ENCODE assay signal across 17 cellular contexts in the genomic region with DNA sequence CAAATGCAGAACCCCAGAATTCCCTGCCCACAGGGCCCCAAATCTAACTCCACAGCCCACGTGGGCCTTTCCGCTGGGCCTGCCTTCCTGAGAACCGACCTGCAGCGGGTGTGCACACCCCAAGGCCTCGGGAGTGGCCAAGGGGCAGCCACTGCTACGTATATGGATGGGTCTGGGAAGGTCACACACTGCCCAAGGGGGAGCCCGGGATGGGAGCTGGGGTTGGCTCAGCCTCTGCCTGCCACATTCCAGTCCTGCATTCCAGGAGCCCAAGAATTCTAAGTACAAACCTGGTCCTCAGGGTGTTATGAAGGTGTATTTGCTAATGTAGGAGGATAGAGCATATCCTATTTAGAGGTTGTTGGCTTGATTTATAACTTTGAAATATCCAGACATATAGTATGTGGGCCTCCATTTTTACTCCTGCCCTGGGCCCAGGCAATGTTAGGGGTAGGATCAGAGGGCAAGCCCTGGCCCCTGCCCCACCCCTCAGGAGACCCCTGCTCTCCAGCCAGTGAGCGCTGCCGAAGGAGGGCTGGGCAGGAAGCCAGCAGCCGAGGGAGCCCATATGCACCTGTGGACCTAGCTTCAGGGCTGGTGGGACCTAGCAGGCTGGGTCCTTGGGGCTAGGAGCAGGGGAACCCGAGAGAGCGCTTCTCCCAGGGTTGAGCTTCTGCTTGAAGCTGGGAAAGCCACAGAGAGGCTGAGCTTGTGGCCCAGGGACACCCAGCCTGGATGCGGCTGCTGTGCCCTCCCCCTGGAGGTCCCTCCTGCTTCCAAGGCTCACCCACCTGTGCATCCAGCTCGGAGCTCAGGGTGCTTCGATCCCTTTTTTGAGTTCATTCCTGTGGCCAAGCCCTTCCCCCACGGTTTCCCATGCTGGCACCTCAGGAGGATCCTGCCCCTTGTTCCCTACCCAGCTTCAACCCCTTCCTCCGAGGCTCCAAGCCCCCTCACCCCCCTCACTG. TPM values are rescaled to one million over a fixed set of nuclear protein-coding genes. Genes with fewer than 3 reads are reported as not detected.
DNase-seq lines count a peak whose midpoint lies in the region; ATAC-seq, FAIRE-seq and TF ChIP-seq lines count a peak whose summit lies in the region.
"Had no signal": no experiment of that assay in that cellular context is flagged by ENCODE, and none has a peak within 500 bp of the region (broad histone marks: within the 10 kb centered on the region; RNA-seq: fewer than 3 reads in every experiment).

No MANE protein-coding gene starts in this region.

- ATAC-seq in GM12878 (no peak), GM18870 (IDR thresholded peaks at IDR 0.05; ENCODE audit: unreplicated experiment) (no peak), GM18517 (IDR thresholded peaks at IDR 0.05; ENCODE audit: unreplicated experiment) (no peak), GM18511 (IDR thresholded peaks at IDR 0.05; ENCODE audit: unreplicated experiment) (no peak)
- ATAC-seq: psoas muscle, T-helper 17 cell had no signal

- H4K8ac ChIP-seq in mesenchymal stem cell (ENCODE audit: low read length), result no peak overlapping the region

- intact Hi-C loops in GM12878 (cut with micrococcal nuclease; ENCODE audit: unreplicated experiment), result no loop called here

- H3K36me3 ChIP-seq in CD8-positive, alpha-beta memory T cell (ENCODE audit: insufficient read depth, low read length), result no peaks in the 10 kb centered on the region
- H3K36me3 ChIP-seq in Loucy (ENCODE audit: insufficient read depth, low read length) (no peaks in the 10 kb centered on the region), GM12878 (ENCODE audit: control insufficient read depth in 2 of 2, insufficient read depth in 2 of 2, low read length in 1 of 2) (no peaks in the 10 kb centered on the region; a peak in 1 of 4 replicates), mesenchymal stem cell (ENCODE audit: control insufficient read depth in 1 of 2, insufficient read depth in 2 of 2, low read depth in 1 of 2, low read length in 2 of 2) (peaks cover 0 to 2% of the 10 kb centered on the region in 2 experiments)

- no peak overlapping the region for H3K4me3 Mint-ChIP-seq in CD8-positive, alpha-beta memory T cell
- H3K4me3 Mint-ChIP-seq: brain, T-helper 17 cell had no signal

- POLR2A ChIA-PET in CD8-positive, alpha-beta memory T cell (lab: Charles Lee), result no interaction called here
- POLR2A ChIA-PET in GM12878 (lab: Charles Lee), result interaction anchor here (1.0 to 15.8 kb wide), 4 partner anchors 14 to 43 kb away, joined by 3 to 302 read pairs (median 73); partner anchors contain the start of gene SEMA7A

- H3K4me2 ChIP-seq in Loucy (ENCODE audit: low read depth, low read length, poor library complexity, severe bottlenecking) (peak overlapping the region; percentile 23), GM12878 (ENCODE audit: control insufficient read depth, insufficient read depth) (no peak overlapping the region), mesenchymal stem cell (ENCODE audit: low read length, poor library complexity, severe bottlenecking) (no peak overlapping the region)

- CTCF ChIA-PET in CD8-positive, alpha-beta memory T cell (lab: Charles Lee), result interaction anchor here (1.0 kb wide), 1 partner anchor 13 kb away, joined by 5 read pairs; no protein-coding TSS in a partner anchor
- CTCF ChIA-PET in GM12878 (lab: Yijun Ruan, JAX), result interaction anchor here (0.9 kb wide), 1 partner anchor 14 kb away, joined by 3 read pairs; no protein-coding TSS in a partner anchor

- H3K23ac ChIP-seq in mesenchymal stem cell (ENCODE audit: low read length in 2 of 2), result no peak overlapping the region

- H3K79me2 ChIP-seq in Loucy (ENCODE audit: insufficient read depth, low read length) (no peaks in the 10 kb centered on the region), GM12878 (ENCODE audit: control insufficient read depth, insufficient read depth, low read length) (peaks cover 29% of the 10 kb centered on the region)

- in situ Hi-C loops in GM12878 (cut with MboI), result no loop called here

- H3K18ac ChIP-seq in mesenchymal stem cell (ENCODE audit: low read depth in 1 of 2, low read length in 2 of 2), result no peak overlapping the region

- peaks cover 39% of the 10 kb centered on the region for H3K4me1 ChIP-seq in CD8-positive, alpha-beta memory T cell (ENCODE audit: insufficient read depth, low read length)
- H3K4me1 ChIP-seq in Loucy (ENCODE audit: insufficient read depth, low read length, poor library complexity, severe bottlenecking) (peaks cover 79% of the 10 kb centered on the region), GM12878 (ENCODE audit: control insufficient read depth, insufficient read depth, low read length) (peaks cover 77% of the 10 kb centered on the region), mesenchymal stem cell (ENCODE audit: control insufficient read depth, insufficient read depth, low read depth, low read length) (peaks cover 62% of the 10 kb centered on the region)
- H3K4me1 ChIP-seq: psoas muscle had no signal

- DNase-seq in CD8-positive, alpha-beta memory T cell, result no peak
- DNase-seq in GM12878 (ENCODE audit: low read depth, low spot score), result no peak
- no peak for DNase-seq in mesenchymal stem cell
- DNase-seq in NCI-H2227 treated with DMSO at 0.1 percent for 48 hours (lab: John Stamatoyannopoulos, UW), result no peak
- DNase-seq: effector CD4-positive, alpha-beta T cell; NCI-H1417; NCI-H526; psoas muscle; stimulated activated CD4-positive, alpha-beta T cell treated with anti-CD3 and anti-CD28 coated beads, Interleukin-15, amount 100 ng/mL, for 24 hours; T-helper 17 cell; testis had no signal

- TF ChIP-seq CTCF in Loucy (conservative IDR thresholded peaks at IDR 0.05; ENCODE audit: low read length) (no peak), GM12878 (IDR thresholded peaks at IDR 0.05 in 2 of 3, conservative IDR thresholded peaks at IDR 0.05 in 1 of 3; ENCODE audit: control insufficient read depth in 2 of 3, extremely low read depth in 1 of 3, insufficient read depth in 1 of 3, low read depth in 3 of 3, low read length in 3 of 3) (no peak)

- TF ChIP-seq POLR2A in GM12878 (IDR thresholded peaks at IDR 0.05; ENCODE audit: low read depth, low read length), result no peak

- no peak for TF ChIP-seq RAD21 in GM12878 (IDR thresholded peaks at IDR 0.05; ENCODE audit: insufficient read depth, low read depth, low read length)

- H3K27ac ChIP-seq in CD8-positive, alpha-beta memory T cell (ENCODE audit: low read depth, low read length), result peak overlapping the region; percentile 81
- peak overlapping the region; percentile 97; the same call in 1 of the 2 replicates for H3K27ac ChIP-seq in GM12878 (ENCODE audit: control insufficient read depth, insufficient read depth)
- no peak overlapping the region for H3K27ac ChIP-seq in mesenchymal stem cell (ENCODE audit: low read length, poor library complexity, severe bottlenecking)
- H3K27ac ChIP-seq: psoas muscle, testis had no signal

- H3F3A ChIP-seq in Loucy (ENCODE audit: low read depth), result no peaks in the 10 kb centered on the region; the same call in 1 of the 2 replicates

- H3K9ac ChIP-seq in Loucy (ENCODE audit: low read depth, low read length, poor library complexity, severe bottlenecking), result peak overlapping the region; percentile 55
- H3K9ac ChIP-seq in GM12878 (ENCODE audit: control insufficient read depth, insufficient read depth, low read length), result no peak overlapping the region; the same call in 1 of the 2 replicates
- H3K9ac ChIP-seq in mesenchymal stem cell (ENCODE audit: low read length), result no peak overlapping the region

- WGBS in GM12878 (ENCODE audit: insufficient coverage, insufficient replicate concordance, low lambda C conversion rate, missing lambda C conversion rate), result 83% methylated on average over 17 of the region's 17 CpGs
- 87% methylated on average over 17 of the region's 17 CpGs for WGBS in mesenchymal stem cell

- no peaks in the 10 kb centered on the region for H3K9me3 ChIP-seq in CD8-positive, alpha-beta memory T cell (ENCODE audit: low read length)
- H3K9me3 ChIP-seq in Loucy (ENCODE audit: insufficient read depth, low read depth, low read length) (no peaks in the 10 kb centered on the region), GM12878 (replicated peaks; ENCODE audit: control insufficient read depth, insufficient read depth, low read length) (no peaks in the 10 kb centered on the region), mesenchymal stem cell (ENCODE audit: control insufficient read depth, low read length) (no peaks in the 10 kb centered on the region)
- H3K9me3 ChIP-seq: psoas muscle, testis had no signal

- H4K20me1 ChIP-seq in Loucy (ENCODE audit: insufficient read depth, low read length, poor library complexity, severe bottlenecking) (no peaks in the 10 kb centered on the region), GM12878 (ENCODE audit: control insufficient read depth, insufficient read depth) (no peaks in the 10 kb centered on the region)

- H2BK120ac ChIP-seq in mesenchymal stem cell (ENCODE audit: low read depth, low read length), result no peak overlapping the region

- peak overlapping the region; percentile 72 for H2AK5ac ChIP-seq in mesenchymal stem cell (ENCODE audit: low read length, severe bottlenecking)

- no peak overlapping the region for H3K4me3 ChIP-seq in CD8-positive, alpha-beta memory T cell (ENCODE audit: low read length)
- no peak overlapping the region for H3K4me3 ChIP-seq in Loucy (ENCODE audit: low read length, poor library complexity, severe bottlenecking)
- no peak overlapping the region for H3K4me3 ChIP-seq in GM12878
- no peak overlapping the region for H3K4me3 ChIP-seq in mesenchymal stem cell (ENCODE audit: insufficient read depth in 1 of 2, low read depth in 1 of 2, low read length in 2 of 2)
- H3K4me3 ChIP-seq: psoas muscle, testis had no signal

- H3K27ac Mint-ChIP-seq in CD8-positive, alpha-beta memory T cell, result peak overlapping the region in 1 of 8 donors; percentile 75

- H3K14ac ChIP-seq in mesenchymal stem cell (ENCODE audit: low read length in 2 of 2), result no peak overlapping the region

- H3K79me1 ChIP-seq in mesenchymal stem cell (replicated peaks; ENCODE audit: low read length, poor library complexity, severe bottlenecking), result peaks cover 4% of the 10 kb centered on the region

- no peak overlapping the region for H4K91ac ChIP-seq in mesenchymal stem cell (ENCODE audit: low read length)

- H3K4ac ChIP-seq in mesenchymal stem cell (ENCODE audit: low read depth in 1 of 2, low read length in 2 of 2), result no peak overlapping the region

- RAD21 ChIA-PET in GM12878 (lab: Charles Lee; ENCODE audit: unreplicated experiment), result interaction anchor here (0.6 to 2.0 kb wide), 4 partner anchors 11 to 73 kb away, joined by 3 to 9 read pairs (median 4); partner anchors contain the start of gene UBL7

- no peak overlapping the region for H2AFZ ChIP-seq in Loucy (ENCODE audit: low read length)
- H2AFZ ChIP-seq in GM12878 (ENCODE audit: control insufficient read depth, low read depth, low read length), result no peak overlapping the region
- H2AFZ ChIP-seq in mesenchymal stem cell (ENCODE audit: low read depth, low read length), result no peak overlapping the region

- H3K36me3 Mint-ChIP-seq in CD8-positive, alpha-beta memory T cell, result no peaks in the 10 kb centered on the region
- H3K36me3 Mint-ChIP-seq: brain had no signal

- no TSS peak for BruUV-seq in GM12878 (replicated peaks; lab: Mats Ljungman, UMichigan)

- SMC1A ChIA-PET in GM12878 (lab: Charles Lee; ENCODE audit: uncharacterized antibody, unreplicated experiment), result interaction anchor here (0.8 to 21.3 kb wide), 4 partner anchors 11 to 49 kb away, joined by 5 to 544 read pairs (median 6); partner anchors contain the start of gene SEMA7A

- H3K9me2 ChIP-seq in Loucy (replicated peaks; ENCODE audit: low read depth, low read length), result no peaks in the 10 kb centered on the region

- no peaks in the 10 kb centered on the region for H3K27me3 ChIP-seq in CD8-positive, alpha-beta memory T cell (ENCODE audit: insufficient read depth, low read length, poor library complexity, severe bottlenecking)
- H3K27me3 ChIP-seq in Loucy (ENCODE audit: insufficient read depth, low read length, poor library complexity, severe bottlenecking) (no peaks in the 10 kb centered on the region), GM12878 (replicated peaks in 1 of 2; ENCODE audit: control insufficient read depth in 2 of 2, insufficient read depth in 2 of 2, low read length in 1 of 2) (no peaks in the 10 kb centered on the region), mesenchymal stem cell (ENCODE audit: control insufficient read depth in 1 of 2, insufficient read depth in 1 of 2, low read length in 2 of 2) (no peaks in the 10 kb centered on the region)
- H3K27me3 ChIP-seq: testis had no signal

- H3K9me3 Mint-ChIP-seq in CD8-positive, alpha-beta memory T cell, result no peaks in the 10 kb centered on the region
- H3K9me3 Mint-ChIP-seq: activated T-helper 2 cell treated with anti-CD3 and anti-CD28 coated beads, Interferon-gamma antibody, Interleukin-2, Interleukin-4, amounts not matched to agents 10 μg/mL and 5 μg/mL and 100 μg/mL, durations not matched to agents 14 hours and 24 hours and 36 hours; brain had no signal

- H2BK12ac ChIP-seq in mesenchymal stem cell (ENCODE audit: low read length in 2 of 2), result no peak overlapping the region

- no peak for TF ChIP-seq EP300 in GM12878 (IDR thresholded peaks at IDR 0.05; ENCODE audit: borderline replicate concordance in 1 of 2, control insufficient read depth in 1 of 2, low read depth in 2 of 2, low read length in 2 of 2)

- no peak overlapping the region for H2BK5ac ChIP-seq in mesenchymal stem cell (ENCODE audit: low read depth, low read length, poor library complexity, severe bottlenecking)

- H3K27me3 Mint-ChIP-seq in CD8-positive, alpha-beta memory T cell, result no peaks in the 10 kb centered on the region
- H3K27me3 Mint-ChIP-seq: brain, T-helper 17 cell had no signal

- no peak overlapping the region for H2BK15ac ChIP-seq in mesenchymal stem cell (ENCODE audit: low read depth, poor library complexity, severe bottlenecking)

- H3K4me1 Mint-ChIP-seq in CD8-positive, alpha-beta memory T cell, result peaks cover 25 to 48% (median 35%) of the 10 kb centered on the region in 3 donors

- FAIRE-seq in GM12878 (lab: Jason Lieb, UNC), result no peak

RNA-seq across cellular contexts. Expression of gene CYP11A1, which starts 20.8 kb away (rescaled TPM):
- total RNA-seq in CD8-positive, alpha-beta memory T cell, result not detected
- not detected for polyA plus RNA-seq in CD8-positive, alpha-beta memory T cell
- total RNA-seq in GM12878 (2013; cell fraction: nucleolus; rRNA removed), result 8.3 and 9.5 TPM in 2 replicates
- total RNA-seq in GM12878 (2014; rRNA removed) (not detected in 2 replicates), GM12878 (2014; rRNA removed; fragmentation: Illumina TruSeq; extraction: Trizol) (not detected in 2 replicates), GM12878 (2021) (0.29 and 0.69 TPM in 2 replicates)
- polyA plus RNA-seq in GM12878 (2011; ENCODE audit: low read depth), result 0.34 TPM
- polyA plus RNA-seq in GM12878 (2011; rRNA removed) (1.1 and 1.2 TPM in 2 replicates), GM12878 (2014; fragmentation: Illumina TruSeq; extraction: Trizol) (0.19 TPM in 1 of 2 replicates, not detected in the other), GM12878 (2014; fragmentation: Nextera tagmentation; extraction: Ambion mirVana) (under 1 TPM; 0.11 to 0.23 TPM), GM12878 (2014; rRNA removed) (0.52 TPM in 1 of 2 replicates, not detected in the other), GM12878 (2016; fragmentation: Nextera tagmentation; extraction: Ambion mirVana) (not detected)
- polyA plus RNA-seq in GM12878 (2011; cell fraction: cytosol; rRNA removed), result 0.90 and 1.7 TPM in 2 replicates
- 1.4 and 3.2 TPM in 2 replicates for polyA plus RNA-seq in GM12878 (2011; cell fraction: nucleus; rRNA removed)
- 0.50 and 1.1 TPM in 2 replicates for polyA plus RNA-seq in GM12878 (2012)
- 0.80 and 2.3 TPM in 2 replicates for polyA minus RNA-seq in GM12878 (2011; rRNA and poly(A)+ RNA removed)
- not detected in 2 replicates for polyA minus RNA-seq in GM12878 (2011; cell fraction: cytosol; rRNA and poly(A)+ RNA removed)
- polyA minus RNA-seq in GM12878 (2011; cell fraction: nucleus; rRNA and poly(A)+ RNA removed), result 1.4 and 1.5 TPM in 2 replicates
- 0.08 TPM for polyA plus RNA-seq in mesenchymal stem cell (2013, experiment 1 of 2)
- polyA plus RNA-seq in mesenchymal stem cell (2013, experiment 2 of 2), result 0.07 TPM
- total RNA-seq: activated T-helper 2 cell treated with anti-CD3 and anti-CD28 coated beads, Interferon-gamma antibody, Interleukin-2, Interleukin-4, amounts not matched to agents 10 μg/mL and 5 μg/mL and 100 μg/mL, durations not matched to agents 14 hours and 24 hours and 36 hours; T-helper 17 cell had no signal

RNA-seq across cellular contexts. Expression of gene SEMA7A, which starts 45.5 kb away (rescaled TPM):
- 10 to 100 TPM; 71.2 to 72.5 TPM for total RNA-seq in CD8-positive, alpha-beta memory T cell
- 1.9 TPM for polyA plus RNA-seq in CD8-positive, alpha-beta memory T cell
- total RNA-seq in GM12878 (2013; cell fraction: nucleolus; rRNA removed), result 137 and 160 TPM in 2 replicates
- total RNA-seq in GM12878 (2014; rRNA removed), result 56.3 and 58.3 TPM in 2 replicates
- total RNA-seq in GM12878 (2014; rRNA removed; fragmentation: Illumina TruSeq; extraction: Trizol), result 48.7 and 52.9 TPM in 2 replicates
- total RNA-seq in GM12878 (2021), result 112 and 114 TPM in 2 replicates
- 33.6 TPM for polyA plus RNA-seq in GM12878 (2011; ENCODE audit: low read depth)
- polyA plus RNA-seq in GM12878 (2011; rRNA removed), result 37.6 and 65.2 TPM in 2 replicates
- 115 and 126 TPM in 2 replicates for polyA plus RNA-seq in GM12878 (2011; cell fraction: cytosol; rRNA removed)
- 208 and 229 TPM in 2 replicates for polyA plus RNA-seq in GM12878 (2011; cell fraction: nucleus; rRNA removed)
- polyA plus RNA-seq in GM12878 (2012), result 60.0 and 110 TPM in 2 replicates
- 47.9 and 70.5 TPM in 2 replicates for polyA plus RNA-seq in GM12878 (2014; fragmentation: Illumina TruSeq; extraction: Trizol)
- 1 to 10 TPM in 1 of 2 experiments, under 1 TPM in 1; 0.08 to 1.1 TPM for polyA plus RNA-seq in GM12878 (2014; fragmentation: Nextera tagmentation; extraction: Ambion mirVana)
- polyA plus RNA-seq in GM12878 (2014; rRNA removed), result 99.1 and 99.2 TPM in 2 replicates
- polyA plus RNA-seq in GM12878 (2016; fragmentation: Nextera tagmentation; extraction: Ambion mirVana), result 10 to 100 TPM; 13.3 to 15.6 TPM
- polyA minus RNA-seq in GM12878 (2011; rRNA and poly(A)+ RNA removed), result 75.6 and 130 TPM in 2 replicates
- 48.1 and 52.4 TPM in 2 replicates for polyA minus RNA-seq in GM12878 (2011; cell fraction: cytosol; rRNA and poly(A)+ RNA removed)
- 48.2 and 63.7 TPM in 2 replicates for polyA minus RNA-seq in GM12878 (2011; cell fraction: nucleus; rRNA and poly(A)+ RNA removed)
- 0.94 TPM for polyA plus RNA-seq in mesenchymal stem cell (2013, experiment 1 of 2)
- 1.1 TPM for polyA plus RNA-seq in mesenchymal stem cell (2013, experiment 2 of 2)
